Comparison of ENCODE assay signal across 1 cellular context in the genomic region with DNA sequence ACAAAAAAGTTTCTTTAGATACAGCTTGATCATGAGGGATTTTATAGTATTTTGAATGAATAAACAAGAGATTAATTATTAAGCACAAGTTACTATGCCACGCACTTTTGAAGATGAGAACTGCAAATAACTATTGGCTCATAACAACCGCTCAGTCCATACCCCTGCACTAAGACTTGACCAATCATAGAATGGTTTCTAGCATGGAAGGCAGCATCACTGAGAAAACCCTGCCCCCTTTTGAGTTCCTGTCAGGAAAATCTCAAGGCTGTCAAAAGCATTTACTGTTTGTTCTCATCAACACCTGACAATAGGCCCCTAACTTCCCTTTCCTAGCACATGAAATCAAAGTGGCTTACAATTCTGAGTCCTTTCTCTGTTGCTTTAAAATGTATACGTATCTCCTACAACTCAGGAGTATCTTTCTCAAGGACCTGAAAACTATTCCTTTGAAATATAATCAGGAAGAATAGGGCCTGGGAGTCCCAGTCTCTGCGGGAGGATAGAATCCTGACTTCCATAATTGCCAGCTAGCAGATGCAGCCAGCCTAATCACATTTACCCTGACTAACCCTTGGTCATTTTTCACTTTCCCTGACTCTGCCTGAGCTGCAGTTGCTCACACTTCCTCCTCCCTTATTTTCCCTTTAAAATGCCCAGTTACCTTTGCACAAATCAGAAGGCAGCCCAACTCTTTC.
TF ChIP-seq lines count a peak whose summit lies in the region.

No MANE protein-coding gene starts in this region.

TF ChIP-seq in K562, 482 proteins besides CTCF, POLR2A, EP300 and RAD21:
- TF ChIP-seq AFF1 (IDR thresholded peaks at IDR 0.05; ENCODE audit: low read depth in 1 of 2, partially characterized antibody in 2 of 2) (peak in 1 of 2 experiments; percentile 27), STAG1 (CRISPR knock-in tag; IDR thresholded peaks at IDR 0.05; ENCODE audit: borderline replicate concordance) (no peak)
